17 cellular contexts compared by ENCODE assay signal in the genomic region with DNA sequence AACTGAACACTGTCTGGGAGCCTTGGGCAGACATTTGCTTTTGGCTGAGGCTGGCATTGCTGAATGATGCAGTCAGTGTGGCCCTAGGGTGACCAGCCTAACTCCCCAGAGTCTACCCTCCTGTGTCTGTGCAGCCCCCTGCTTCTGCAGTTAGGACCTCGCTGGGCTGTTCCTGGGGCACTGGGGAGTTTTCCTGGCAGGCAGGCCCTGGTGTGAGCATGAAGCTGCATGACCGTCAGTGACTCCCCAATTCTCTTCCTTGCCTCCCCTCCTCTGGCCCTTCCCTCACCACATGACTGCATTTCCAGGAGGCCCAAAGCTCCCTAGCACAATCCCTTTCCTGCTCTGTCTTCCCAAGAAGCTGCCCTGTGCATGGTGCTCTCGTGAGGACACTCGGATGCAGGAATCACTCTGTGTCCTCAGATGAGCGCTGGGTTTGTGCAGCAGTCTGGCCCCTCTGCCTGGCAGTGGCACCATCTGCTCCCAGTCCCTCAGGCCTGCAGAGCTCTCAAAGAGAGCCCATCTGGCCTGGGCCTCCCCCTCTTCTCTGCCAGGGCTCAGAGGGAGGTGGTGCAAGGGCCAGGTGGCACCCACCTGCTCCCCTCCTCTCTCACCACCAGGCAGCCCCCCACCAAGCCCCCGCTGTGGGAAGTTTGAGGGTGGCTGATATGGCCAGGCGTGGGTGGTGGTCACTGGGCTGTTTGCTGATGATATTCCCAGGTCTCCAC.
DNase-seq lines count a peak whose midpoint lies in the region; ATAC-seq and TF ChIP-seq lines count a peak whose summit lies in the region.
"Had no signal": no experiment of that assay in that cellular context is flagged by ENCODE, and none has a peak within 500 bp of the region (broad histone marks: within the 10 kb centered on the region; RNA-seq: fewer than 3 reads in every experiment).

No MANE protein-coding gene starts in this region.

- peaks cover 27% of the 10 kb centered on the region for H3K4me1 Mint-ChIP-seq in CD14-positive monocyte
- peaks cover 74% of the 10 kb centered on the region for H3K4me1 Mint-ChIP-seq in dendritic cell treated with granulocyte-macrophage colony-stimulating factor and Interleukin-4, amounts not matched to agents 40 ng/mL and 50 ng/mL, for 4 days (ENCODE audit: low read depth)

- H3K27me3 Mint-ChIP-seq in CD14-positive monocyte (ENCODE audit: low read depth in 3 of 3), result peaks cover 1 to 7% (median 5%) of the 10 kb centered on the region in 3 donors
- peaks cover 17% of the 10 kb centered on the region for H3K27me3 Mint-ChIP-seq in dendritic cell treated with granulocyte-macrophage colony-stimulating factor and Interleukin-4, amounts not matched to agents 40 ng/mL and 50 ng/mL, for 4 days
- H3K27me3 Mint-ChIP-seq: stimulated activated naive CD8-positive, alpha-beta T cell treated with anti-CD3 and anti-CD28 coated beads, Interleukin-15, Interleukin-2, amounts not matched to agents 100 ng/mL and 50 ng/mL, for 24 hours had no signal

- H3K36me3 Mint-ChIP-seq in CD14-positive monocyte, result no peaks in the 10 kb centered on the region
- no peaks in the 10 kb centered on the region for H3K36me3 Mint-ChIP-seq in dendritic cell treated with granulocyte-macrophage colony-stimulating factor and Interleukin-4, amounts not matched to agents 40 ng/mL and 50 ng/mL, for 4 days (ENCODE audit: low read depth)

- no peak for TF ChIP-seq CTCF in CD14-positive monocyte (IDR thresholded peaks at IDR 0.05)
- TF ChIP-seq CTCF in osteoblast (IDR thresholded peaks at IDR 0.05; ENCODE audit: extremely low read depth, low read depth, low read length), result no peak

- H3K4me3 Mint-ChIP-seq in CD14-positive monocyte, result no peak overlapping the region
- peak overlapping the region; percentile 15 for H3K4me3 Mint-ChIP-seq in dendritic cell treated with granulocyte-macrophage colony-stimulating factor and Interleukin-4, amounts not matched to agents 40 ng/mL and 50 ng/mL, for 4 days
- H3K4me3 Mint-ChIP-seq: stimulated activated naive CD8-positive, alpha-beta T cell treated with anti-CD3 and anti-CD28 coated beads, Interleukin-15, Interleukin-2, amounts not matched to agents 100 ng/mL and 50 ng/mL, for 24 hours had no signal

- no peaks in the 10 kb centered on the region for H3K9me3 ChIP-seq in osteoblast (ENCODE audit: low read depth, low read length)
- H3K9me3 ChIP-seq: lower lobe of right lung, neutrophil had no signal

- H3K4me1 ChIP-seq in osteoblast (ENCODE audit: insufficient read depth, low read length), result no peaks in the 10 kb centered on the region

- ATAC-seq in HG02870 (IDR thresholded peaks at IDR 0.05; ENCODE audit: unreplicated experiment) (no peak), GM18498 (IDR thresholded peaks at IDR 0.05; ENCODE audit: unreplicated experiment) (no peak)
- ATAC-seq: HCT116, lower lobe of right lung had no signal

- DNase-seq in CD14-positive monocyte (ENCODE audit: low spot score) (peak; percentile 30), NCI-H2171 (lab: John Stamatoyannopoulos, UW) (peak; percentile 76), osteoblast (ENCODE audit: insufficient read length, low spot score, missing footprints) (peak; percentile 75), HT-29 (ENCODE audit: low spot score) (no peak), T-helper 2 cell (no peak)
- DNase-seq: activated CD4-positive, alpha-beta T cell treated with anti-CD3 and anti-CD28 coated beads, Interleukin-2, amount 50 U/mL, for 48 hours; effector CD4-positive, alpha-beta T cell; lower lobe of right lung; NCI-H1436 treated with DMSO at 0.1 percent for 48 hours; SHP77 treated with DMSO at 0.1 percent for 48 hours; small intestine had no signal

- no peak overlapping the region for H3K27ac ChIP-seq in osteoblast (ENCODE audit: low read depth, low read length)
- H3K27ac ChIP-seq: lower lobe of right lung, neutrophil had no signal

- peak overlapping the region in 2 of 7 donors; percentile 4 to 40 for H3K27ac Mint-ChIP-seq in CD14-positive monocyte
- H3K27ac Mint-ChIP-seq in dendritic cell treated with granulocyte-macrophage colony-stimulating factor and Interleukin-4, amounts not matched to agents 40 ng/mL and 50 ng/mL, for 4 days, result peak overlapping the region; percentile 87
- H3K27ac Mint-ChIP-seq: stimulated activated naive CD8-positive, alpha-beta T cell treated with anti-CD3 and anti-CD28 coated beads, Interleukin-15, Interleukin-2, amounts not matched to agents 100 ng/mL and 50 ng/mL, for 24 hours had no signal

- H4K20me1 ChIP-seq in osteoblast (ENCODE audit: insufficient read depth, low read length), result no peaks in the 10 kb centered on the region

- H2AFZ ChIP-seq in osteoblast (ENCODE audit: low read length), result no peak overlapping the region

- no peaks in the 10 kb centered on the region for H3K36me3 ChIP-seq in osteoblast (ENCODE audit: insufficient read depth, low read length)
- H3K36me3 ChIP-seq: lower lobe of right lung, neutrophil had no signal

- H3K4me2 ChIP-seq in osteoblast (ENCODE audit: insufficient read depth, low read length), result no peak overlapping the region

- intact Hi-C loops in CD14-positive monocyte (cut with micrococcal nuclease), result no loop called here
- intact Hi-C loops in dendritic cell treated with granulocyte-macrophage colony-stimulating factor and Interleukin-4, amounts not matched to agents 40 ng/mL and 50 ng/mL, for 4 days (cut with micrococcal nuclease), result loop anchor here (5.0 kb wide), 1 partner anchor 68 kb away; no protein-coding TSS in a partner anchor

- H3K9me3 Mint-ChIP-seq in CD14-positive monocyte, result no peaks in the 10 kb centered on the region
- no peaks in the 10 kb centered on the region for H3K9me3 Mint-ChIP-seq in dendritic cell treated with granulocyte-macrophage colony-stimulating factor and Interleukin-4, amounts not matched to agents 40 ng/mL and 50 ng/mL, for 4 days
- H3K9me3 Mint-ChIP-seq: stimulated activated naive CD8-positive, alpha-beta T cell treated with anti-CD3 and anti-CD28 coated beads, Interleukin-15, Interleukin-2, amounts not matched to agents 100 ng/mL and 50 ng/mL, for 24 hours had no signal

- no peaks in the 10 kb centered on the region for H3K79me2 ChIP-seq in osteoblast (ENCODE audit: insufficient read depth, low read length)

- no peak overlapping the region for H3K4me3 ChIP-seq in osteoblast (ENCODE audit: insufficient read depth, low read length)
- H3K4me3 ChIP-seq: lower lobe of right lung had no signal

- no peaks in the 10 kb centered on the region for H3K27me3 ChIP-seq in osteoblast (ENCODE audit: insufficient read depth, low read length)
- H3K27me3 ChIP-seq: neutrophil had no signal

Comparison
In these comparisons a context has a peak if more than half of its experiments do, and no peak if none do; other contexts are left out.
1. DNase-seq: peak in CD14-positive monocyte (single experiment), NCI-H2171 (single experiment) and osteoblast (single experiment); none in HT-29 (single experiment) and T-helper 2 cell (0 of 5).